25 cellular contexts compared by ENCODE assay signal in the genomic region with DNA sequence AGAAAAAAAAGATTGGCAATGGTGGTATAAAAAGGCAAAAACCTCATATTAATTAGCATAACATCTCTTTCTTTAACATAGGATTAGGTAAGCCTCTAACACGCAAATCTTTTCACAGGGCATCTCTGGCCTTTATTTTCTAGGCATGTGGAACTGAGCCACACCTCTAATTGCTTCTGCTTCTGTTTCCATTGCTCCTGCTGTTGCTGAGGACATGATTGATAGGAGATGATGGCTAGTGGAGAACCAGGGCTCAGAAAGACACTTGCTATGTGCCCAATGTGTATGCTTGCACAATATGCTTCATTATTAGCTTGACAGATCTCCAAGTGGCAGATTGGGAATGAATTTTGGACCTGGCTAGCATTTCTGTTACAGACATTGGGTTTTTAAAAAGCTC.
"Had no signal": no experiment of that assay in that cellular context is flagged by ENCODE, and none has a peak within 500 bp of the region (broad histone marks: within the 10 kb centered on the region; RNA-seq: fewer than 3 reads in every experiment).

No MANE protein-coding gene starts in this region.

- DNase-seq: activated B cell treated with CpG ODN at 0.5 μM for 24 hours; activated CD4-positive, alpha-beta memory T cell treated with anti-CD3 and anti-CD28 coated beads, Interleukin-2, amount 10 ng/mL, durations not matched to agents 7 days and 5 days; activated CD4-positive, alpha-beta T cell treated with anti-CD3 and anti-CD28 coated beads for 4 hours; activated CD4-positive, alpha-beta T cell treated with anti-CD3 and anti-CD28 coated beads, Interleukin-2, amount 10 ng/mL, durations not matched to agents 24 days and 14 days; activated CD4-positive, alpha-beta T cell treated with anti-CD3 and anti-CD28 coated beads, Interleukin-2, amount 50 U/mL, for 1 hour; activated CD4-positive, alpha-beta T cell treated with anti-CD3 and anti-CD28 coated beads, Interleukin-2, amount 50 U/mL, for 4 hours; activated CD4-positive, CD25-positive, alpha-beta regulatory T cell treated with anti-CD3 and anti-CD28 coated beads, Interleukin-2, amount 50 U/mL, for 72 hours; activated CD8-positive, alpha-beta memory T cell treated with anti-CD3 and anti-CD28 coated beads for 24 hours; activated CD8-positive, alpha-beta memory T cell treated with anti-CD3 and anti-CD28 coated beads, Interleukin-2, amount 10 ng/mL, durations not matched to agents 7 days and 5 days; activated CD8-positive, alpha-beta memory T cell treated with anti-CD3 and anti-CD28 coated beads, Interleukin-2, amount 50 U/mL, for 48 hours; activated CD8-positive, alpha-beta T cell treated with anti-CD3 and anti-CD28 coated beads, Interleukin-2, amount 10 ng/mL, durations not matched to agents 7 days and 5 days; activated effector memory CD4-positive, alpha-beta T cell treated with Interleukin-2 at 50 U/mL for 16 hours; activated gamma-delta T cell; activated naive CD4-positive, alpha-beta T cell treated with anti-CD3 and anti-CD28 coated beads, Interleukin-2, amount 10 ng/mL, durations not matched to agents 7 days and 5 days; activated naive CD4-positive, alpha-beta T cell treated with Interleukin-2 at 50 U/mL for 16 hours; activated naive CD8-positive, alpha-beta T cell treated with anti-CD3 and anti-CD28 coated beads, Interleukin-2, amount 10 ng/mL, durations not matched to agents 7 days and 5 days; activated naive CD8-positive, alpha-beta T cell treated with anti-CD3 and anti-CD28 coated beads, Interleukin-2, amount 50 U/mL, for 24 hours; activated T-cell treated with anti-CD3 and anti-CD28 coated beads, Interleukin-2, amount 50 U/mL, for 24 hours; activated T-cell treated with anti-CD3 and anti-CD28 coated beads, Interleukin-2, amount 50 U/mL, for 48 hours; amygdala; anterior cingulate cortex; brain microvascular endothelial cell; central memory CD4-positive, alpha-beta T cell; T-helper 2 cell; T-helper 9 cell had no signal

- ATAC-seq: activated CD8-positive, alpha-beta memory T cell treated with anti-CD3 and anti-CD28 coated beads, Interleukin-2, amount 10 ng/mL, durations not matched to agents 7 days and 5 days; activated CD8-positive, alpha-beta T cell treated with anti-CD3 and anti-CD28 coated beads, Interleukin-2, amount 10 ng/mL, durations not matched to agents 7 days and 5 days; activated naive CD8-positive, alpha-beta T cell treated with anti-CD3 and anti-CD28 coated beads, Interleukin-2, amount 50 U/mL, for 24 hours had no signal
